ENCODE assay signal across 10 cellular contexts in genomic region chr22:41848468-41848867, GRCh38. TPM values are rescaled to one million over a fixed set of nuclear protein-coding genes. Genes with fewer than 3 reads are reported as not detected.
DNase-seq lines count a peak whose midpoint lies in the region; ATAC-seq, FAIRE-seq and TF ChIP-seq lines count a peak whose summit lies in the region.
"Had no signal": no experiment of that assay in that cellular context is flagged by ENCODE, and none has a peak within 500 bp of the region (broad histone marks: within the 10 kb centered on the region; RNA-seq: fewer than 3 reads in every experiment).

No MANE protein-coding gene starts in this region.

- DNase-seq in AG10803 (ENCODE audit: low read depth) (peak; percentile 28), KBM-7 (peak; percentile 63), adipocyte (ENCODE audit: low read depth) (no peak), HepG2 (ENCODE audit: low spot score) (no peak), amniotic stem cell (lab: John Stamatoyannopoulos, UW) (no peak)
- no peak for DNase-seq in activated naive CD4-positive, alpha-beta T cell (lab: John Stamatoyannopoulos, UW)
- DNase-seq: NCI-H1092; stimulated activated CD4-positive, alpha-beta T cell treated with anti-CD3 and anti-CD28 coated beads, Interleukin-2, amount 100 ng/mL, for 24 hours had no signal

- 89% methylated on average over 4 of the region's 5 CpGs for WGBS in HepG2 (ENCODE audit: low lambda C conversion rate)

- POLR2A ChIA-PET in HepG2 (lab: Yijun Ruan, JAX): no interaction called here

- peaks cover 2% of the 10 kb centered on the region for H3K36me3 ChIP-seq in adipocyte (ENCODE audit: control insufficient read depth, insufficient read depth, low read length, severe bottlenecking)
- peaks cover 6 to 19% of the 10 kb centered on the region in 2 experiments for H3K36me3 ChIP-seq in HepG2 (replicated peaks in 1 of 2; ENCODE audit: control insufficient read depth in 1 of 2, insufficient read depth in 2 of 2, low read length in 2 of 2)

- H3K9ac ChIP-seq in adipocyte (ENCODE audit: low read length) (peak overlapping the region; percentile 25), HepG2 (ENCODE audit: insufficient read depth, low read depth, low read length) (no peak overlapping the region)

- H4K20me1 ChIP-seq in HepG2 (ENCODE audit: insufficient read depth, low read length): peaks cover 82% of the 10 kb centered on the region

- TF ChIP-seq RAD21 in HepG2 (CRISPR knock-in tag; IDR thresholded peaks at IDR 0.05): no peak

- FAIRE-seq in HepG2 (lab: Jason Lieb, UNC): no peak

- H3K4me3 ChIP-seq in AG10803 (ENCODE audit: low read length): no peak overlapping the region
- H3K4me3 ChIP-seq in adipocyte (ENCODE audit: low read length): no peak overlapping the region
- no peak overlapping the region for H3K4me3 ChIP-seq in HepG2 (replicated peaks in 1 of 3; ENCODE audit: insufficient read depth in 1 of 3, low read depth in 2 of 3, low read length in 3 of 3)

- H3K27me3 ChIP-seq in adipocyte (replicated peaks; ENCODE audit: control insufficient read depth, insufficient read depth, low read length) (no peaks in the 10 kb centered on the region), HepG2 (ENCODE audit: control insufficient read depth in 1 of 2, insufficient read depth in 2 of 2, low read length in 2 of 2) (no peaks in the 10 kb centered on the region)

- TF ChIP-seq CTCF in AG10803 (conservative IDR thresholded peaks at IDR 0.05; ENCODE audit: low read length) (no peak), HepG2 (CRISPR knock-in tag; IDR thresholded peaks at IDR 0.05) (no peak)

- H3K4me1 ChIP-seq in adipocyte (ENCODE audit: control insufficient read depth, insufficient read depth, low read length): peaks cover 8% of the 10 kb centered on the region
- peaks cover 62% of the 10 kb centered on the region for H3K4me1 ChIP-seq in HepG2 (ENCODE audit: insufficient read depth, low read length)

- no peak overlapping the region for H2AFZ ChIP-seq in HepG2 (ENCODE audit: low read length)

- in situ Hi-C loops in KBM-7 (cut with MboI; ENCODE audit: low pct_unique_long_range_greater_than_20kb, low sequenced_read_pairs) (no loop called here), HepG2 (cut with HindIII; ENCODE audit: extremely low pct_ligation_motif_present, low pct_unique_long_range_greater_than_20kb) (no loop called here)

- TF ChIP-seq POLR2A in HepG2 (IDR thresholded peaks at IDR 0.05; ENCODE audit: insufficient read depth in 1 of 2, low read depth in 2 of 2, low read length in 2 of 2): no peak

- H3K79me2 ChIP-seq in HepG2 (ENCODE audit: insufficient read depth, low read length): peaks cover 91% of the 10 kb centered on the region

- intact Hi-C loops in HepG2 (cut with micrococcal nuclease; ENCODE audit: unreplicated experiment): no loop called here

- TF ChIP-seq EP300 in HepG2 (IDR thresholded peaks at IDR 0.05; ENCODE audit: low read depth in 2 of 2, low read length in 2 of 2) (no peak), HepG2 (CRISPR knock-in tag; IDR thresholded peaks at IDR 0.05; ENCODE audit: borderline replicate concordance) (no peak)

- no peak overlapping the region for H3K4me2 ChIP-seq in HepG2 (ENCODE audit: low read depth, low read length)

- no peak for ATAC-seq in HepG2
- ATAC-seq in HG03342 (IDR thresholded peaks at IDR 0.05; ENCODE audit: unreplicated experiment): no peak
- ATAC-seq in HG02840 (IDR thresholded peaks at IDR 0.05; ENCODE audit: low FRiP score, unreplicated experiment): no peak

- CTCF ChIA-PET in HepG2 (lab: Yijun Ruan, JAX; ENCODE audit: low intra/inter-chr PET ratio, low total read pairs): no interaction called here

- no peak overlapping the region for H3K27ac ChIP-seq in HepG2 (ENCODE audit: extremely low read length, insufficient read depth, low read length)

- no peaks in the 10 kb centered on the region for H3K9me3 ChIP-seq in adipocyte (ENCODE audit: control insufficient read depth, low read length)
- H3K9me3 ChIP-seq in HepG2 (ENCODE audit: low read length): no peaks in the 10 kb centered on the region

- no TSS peak for BruUV-seq in HepG2 (replicated peaks; lab: Mats Ljungman, UMichigan)

TF ChIP-seq in HepG2, 621 proteins besides CTCF, POLR2A, EP300 and RAD21:
- TF ChIP-seq RBM22 (optimal IDR thresholded peaks at IDR 0.05; ENCODE audit: low read length) (peak; percentile 11), PBX3 (CRISPR knock-in tag; IDR thresholded peaks at IDR 0.05; ENCODE audit: borderline replicate concordance) (no peak)

RNA-seq across cellular contexts. Expression of gene SREBF2, which starts 15.6 kb away (rescaled TPM):
- total RNA-seq in HepG2 (2016; rRNA removed; fragmentation: Illumina TruSeq; extraction: Trizol): 30.2 and 53.8 TPM in 2 replicates
- total RNA-seq in HepG2 (2016; cell fraction: cytosol; rRNA removed; fragmentation: Illumina TruSeq; extraction: Trizol; ENCODE audit: low read depth): 14.0 and 16.6 TPM in 2 replicates
- total RNA-seq in HepG2 (2016; cell fraction: insoluble cytoplasmic fraction; rRNA removed; fragmentation: Illumina TruSeq; extraction: Trizol): 28.0 and 53.2 TPM in 2 replicates
- 33.3 and 36.0 TPM in 2 replicates for total RNA-seq in HepG2 (2016; cell fraction: membrane; rRNA removed; fragmentation: Illumina TruSeq; extraction: Trizol)
- 57.4 and 66.5 TPM in 2 replicates for total RNA-seq in HepG2 (2016; cell fraction: nucleus; rRNA removed; fragmentation: Illumina TruSeq; extraction: Trizol)
- 72.6 and 108 TPM in 2 replicates for polyA plus RNA-seq in HepG2 (2011; rRNA removed)
- polyA plus RNA-seq in HepG2 (2011; cell fraction: cytosol; rRNA removed): 70.5 and 75.9 TPM in 2 replicates
- polyA plus RNA-seq in HepG2 (2011; cell fraction: nucleus; rRNA removed): 163 and 208 TPM in 2 replicates
- 109 and 143 TPM in 2 replicates for polyA plus RNA-seq in HepG2 (2012)
- polyA plus RNA-seq in HepG2 (2016; cell fraction: cytosol; fragmentation: Illumina TruSeq; extraction: Trizol; ENCODE audit: low read depth): 6.9 and 7.8 TPM in 2 replicates
- 26.3 and 34.3 TPM in 2 replicates for polyA plus RNA-seq in HepG2 (2016; cell fraction: insoluble cytoplasmic fraction; fragmentation: Illumina TruSeq; extraction: Trizol; ENCODE audit: low read depth)
- polyA plus RNA-seq in HepG2 (2016; cell fraction: membrane; fragmentation: Illumina TruSeq; extraction: Trizol; ENCODE audit: low read depth): 19.9 and 23.8 TPM in 2 replicates
- 92.3 and 92.9 TPM in 2 replicates for polyA plus RNA-seq in HepG2 (2016; cell fraction: nucleus; fragmentation: Illumina TruSeq; extraction: Trizol; ENCODE audit: insufficient read depth, low read depth)
- 105 and 167 TPM in 2 replicates for polyA minus RNA-seq in HepG2 (2011; rRNA and poly(A)+ RNA removed; ENCODE audit: low replicate concordance)
- 56.3 and 97.6 TPM in 2 replicates for polyA minus RNA-seq in HepG2 (2011; cell fraction: cytosol; rRNA and poly(A)+ RNA removed)
- 62.8 and 87.4 TPM in 2 replicates for polyA minus RNA-seq in HepG2 (2011; cell fraction: nucleus; rRNA and poly(A)+ RNA removed)

RNA-seq across cellular contexts. Expression of gene CCDC134, which starts 48.0 kb away (rescaled TPM):
- total RNA-seq in HepG2 (2016; rRNA removed; fragmentation: Illumina TruSeq; extraction: Trizol): 11.3 and 17.4 TPM in 2 replicates
- 40.7 and 41.5 TPM in 2 replicates for total RNA-seq in HepG2 (2016; cell fraction: cytosol; rRNA removed; fragmentation: Illumina TruSeq; extraction: Trizol; ENCODE audit: low read depth)
- total RNA-seq in HepG2 (2016; cell fraction: insoluble cytoplasmic fraction; rRNA removed; fragmentation: Illumina TruSeq; extraction: Trizol): 11.5 and 17.3 TPM in 2 replicates
- total RNA-seq in HepG2 (2016; cell fraction: membrane; rRNA removed; fragmentation: Illumina TruSeq; extraction: Trizol): 12.5 and 13.5 TPM in 2 replicates
- 21.6 and 24.7 TPM in 2 replicates for total RNA-seq in HepG2 (2016; cell fraction: nucleus; rRNA removed; fragmentation: Illumina TruSeq; extraction: Trizol)
- 4.8 and 5.6 TPM in 2 replicates for polyA plus RNA-seq in HepG2 (2011; rRNA removed)
- polyA plus RNA-seq in HepG2 (2011; cell fraction: cytosol; rRNA removed): 3.7 and 5.6 TPM in 2 replicates
- 6.9 and 7.1 TPM in 2 replicates for polyA plus RNA-seq in HepG2 (2011; cell fraction: nucleus; rRNA removed)
- polyA plus RNA-seq in HepG2 (2012): 2.7 and 2.8 TPM in 2 replicates
- polyA plus RNA-seq in HepG2 (2016; cell fraction: cytosol; fragmentation: Illumina TruSeq; extraction: Trizol; ENCODE audit: low read depth): 1.8 and 2.0 TPM in 2 replicates
- polyA plus RNA-seq in HepG2 (2016; cell fraction: insoluble cytoplasmic fraction; fragmentation: Illumina TruSeq; extraction: Trizol; ENCODE audit: low read depth): 4.4 TPM in 2 replicates
- polyA plus RNA-seq in HepG2 (2016; cell fraction: membrane; fragmentation: Illumina TruSeq; extraction: Trizol; ENCODE audit: low read depth): 2.2 and 2.7 TPM in 2 replicates
- polyA plus RNA-seq in HepG2 (2016; cell fraction: nucleus; fragmentation: Illumina TruSeq; extraction: Trizol; ENCODE audit: insufficient read depth, low read depth): 18.6 and 19.9 TPM in 2 replicates
- polyA minus RNA-seq in HepG2 (2011; rRNA and poly(A)+ RNA removed; ENCODE audit: low replicate concordance): 14.6 and 21.4 TPM in 2 replicates
- polyA minus RNA-seq in HepG2 (2011; cell fraction: cytosol; rRNA and poly(A)+ RNA removed): 9.4 and 9.7 TPM in 2 replicates
- 6.3 and 8.3 TPM in 2 replicates for polyA minus RNA-seq in HepG2 (2011; cell fraction: nucleus; rRNA and poly(A)+ RNA removed)

Comparison
In these comparisons a context has a peak if more than half of its experiments do, and no peak if none do; other contexts are left out.
1. DNase-seq: peak in AG10803 (single experiment) and KBM-7 (single experiment); none in adipocyte (single experiment), HepG2 (single experiment), amniotic stem cell (single experiment) and activated naive CD4-positive, alpha-beta T cell (0 of 4).